In genomic region chr13:36420437-36420891, GRCh38 we compare ENCODE assay signal across 8 cellular contexts. TPM values are rescaled to one million over a fixed set of nuclear protein-coding genes. Genes with fewer than 3 reads are reported as not detected.
DNase-seq lines count a peak whose midpoint lies in the region; ATAC-seq lines count a peak whose summit lies in the region.

No MANE protein-coding gene starts in this region.

- H3K18ac ChIP-seq in mesenchymal stem cell (ENCODE audit: low read depth in 1 of 2, low read length in 2 of 2): no peak overlapping the region

- H4K91ac ChIP-seq in mesenchymal stem cell (ENCODE audit: low read length): no peak overlapping the region

- no peak overlapping the region for H3K23ac ChIP-seq in mesenchymal stem cell (ENCODE audit: low read length in 2 of 2)

- H3K4ac ChIP-seq in mesenchymal stem cell (ENCODE audit: low read depth in 1 of 2, low read length in 2 of 2): no peak overlapping the region

- peaks cover 2% of the 10 kb centered on the region for H3K4me1 ChIP-seq in mesenchymal stem cell (ENCODE audit: control insufficient read depth, insufficient read depth, low read depth, low read length)

- peak; percentile 72 for ATAC-seq in GM19438 (IDR thresholded peaks at IDR 0.05; ENCODE audit: low read depth, unreplicated experiment)
- peak; percentile 68 for ATAC-seq in HG03469 (IDR thresholded peaks at IDR 0.05; ENCODE audit: unreplicated experiment)

- no peaks in the 10 kb centered on the region for H3K79me1 ChIP-seq in mesenchymal stem cell (replicated peaks; ENCODE audit: low read length, poor library complexity, severe bottlenecking)

- no peak overlapping the region for H2BK12ac ChIP-seq in mesenchymal stem cell (ENCODE audit: low read length in 2 of 2)

- no peak overlapping the region for H2BK120ac ChIP-seq in mesenchymal stem cell (ENCODE audit: low read depth, low read length)

- H3K27ac ChIP-seq in mesenchymal stem cell (ENCODE audit: low read length, poor library complexity, severe bottlenecking): no peak overlapping the region

- no peak overlapping the region for H3K4me2 ChIP-seq in mesenchymal stem cell (ENCODE audit: low read length, poor library complexity, severe bottlenecking)

- DNase-seq in COLO829 (ENCODE audit: low spot score) (peak; percentile 83), NCI-H774 (lab: John Stamatoyannopoulos, UW) (peak; percentile 19), ecto neural progenitor cell (ENCODE audit: low spot score) (peak; percentile 83), mesenchymal stem cell (peak; percentile 74)
- peak; percentile 32 to 46 for DNase-seq in activated CD4-positive, alpha-beta T cell treated with anti-CD3 and anti-CD28 coated beads, Interleukin-2, amount 50 U/mL, for 4 hours
- DNase-seq in stimulated activated CD8-positive, alpha-beta memory T cell treated with anti-CD3 and anti-CD28 coated beads, Interleukin-7, amount 100 ng/mL, for 24 hours (ENCODE audit: low read depth): peak; percentile 41

- H2BK15ac ChIP-seq in mesenchymal stem cell (ENCODE audit: low read depth, poor library complexity, severe bottlenecking): no peak overlapping the region

- WGBS in mesenchymal stem cell: 45% methylated on average over 6 of the region's 6 CpGs

- no peak overlapping the region for H2AK5ac ChIP-seq in mesenchymal stem cell (ENCODE audit: low read length, severe bottlenecking)

- no peaks in the 10 kb centered on the region for H3K27me3 ChIP-seq in mesenchymal stem cell (ENCODE audit: control insufficient read depth in 1 of 2, insufficient read depth in 1 of 2, low read length in 2 of 2)

- H2BK5ac ChIP-seq in mesenchymal stem cell (ENCODE audit: low read depth, low read length, poor library complexity, severe bottlenecking): no peak overlapping the region

- H3K9me3 ChIP-seq in mesenchymal stem cell (ENCODE audit: control insufficient read depth, low read length): peaks cover 3% of the 10 kb centered on the region

- peak overlapping the region; percentile 27 for H3K9ac ChIP-seq in mesenchymal stem cell (ENCODE audit: low read length)

- H3K36me3 ChIP-seq in mesenchymal stem cell (ENCODE audit: control insufficient read depth in 1 of 2, insufficient read depth in 2 of 2, low read depth in 1 of 2, low read length in 2 of 2): no peaks in the 10 kb centered on the region

- no peak overlapping the region for H4K8ac ChIP-seq in mesenchymal stem cell (ENCODE audit: low read length)

- H2AFZ ChIP-seq in mesenchymal stem cell (ENCODE audit: low read depth, low read length): no peak overlapping the region

- no peak overlapping the region for H3K4me3 ChIP-seq in mesenchymal stem cell (ENCODE audit: insufficient read depth in 1 of 2, low read depth in 1 of 2, low read length in 2 of 2)

- no peak overlapping the region for H3K14ac ChIP-seq in mesenchymal stem cell (ENCODE audit: low read length in 2 of 2)

RNA-seq across cellular contexts. Expression of gene CCNA1, which starts 11.8 kb away (rescaled TPM):
- polyA plus RNA-seq in mesenchymal stem cell (2013, experiment 1 of 2): 0.06 TPM
- polyA plus RNA-seq in mesenchymal stem cell (2013, experiment 2 of 2): 0.03 TPM

Comparison
In these comparisons a context has a peak if more than half of its experiments do, and no peak if none do; other contexts are left out.
1. DNase-seq: peak in every context shown above with its lines; median percentile 83 in COLO829; 83 in ecto neural progenitor cell; 74 in mesenchymal stem cell; 41 in stimulated activated CD8-positive, alpha-beta memory T cell treated with anti-CD3 and anti-CD28 coated beads, Interleukin-7, amount 100 ng/mL, for 24 hours; 39 in activated CD4-positive, alpha-beta T cell treated with anti-CD3 and anti-CD28 coated beads, Interleukin-2, amount 50 U/mL, for 4 hours; 19 in NCI-H774.